Comparison of ENCODE assay signal across 3 cellular contexts in the genomic region with DNA sequence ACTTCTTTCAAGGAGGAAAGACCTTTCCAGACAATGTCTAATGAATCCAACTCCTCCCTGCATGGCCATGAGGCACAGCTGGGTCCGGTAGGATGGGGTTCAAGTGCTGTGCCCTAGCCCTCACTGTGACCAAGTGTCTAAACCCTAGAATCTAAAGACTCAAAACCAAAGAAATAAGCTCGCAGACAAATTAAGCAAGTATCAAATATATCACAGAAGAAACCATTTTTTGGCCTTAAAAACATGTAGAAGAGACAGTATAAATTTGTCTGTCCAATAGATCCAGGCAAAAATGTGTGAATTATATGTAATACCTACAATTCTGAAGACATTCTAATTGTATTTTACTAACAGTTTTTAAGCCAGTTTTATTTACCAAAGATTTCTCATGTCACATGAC.
"Had no signal": no experiment of that assay in that cellular context is flagged by ENCODE, and none has a peak within 500 bp of the region (broad histone marks: within the 10 kb centered on the region; RNA-seq: fewer than 3 reads in every experiment).

No MANE protein-coding gene starts in this region.

- DNase-seq: GDM1, GF-D8 had no signal

- H3K4me3 ChIP-seq: GM12878 had no signal
